Comparison of ENCODE assay signal across 18 cellular contexts in the genomic region with DNA sequence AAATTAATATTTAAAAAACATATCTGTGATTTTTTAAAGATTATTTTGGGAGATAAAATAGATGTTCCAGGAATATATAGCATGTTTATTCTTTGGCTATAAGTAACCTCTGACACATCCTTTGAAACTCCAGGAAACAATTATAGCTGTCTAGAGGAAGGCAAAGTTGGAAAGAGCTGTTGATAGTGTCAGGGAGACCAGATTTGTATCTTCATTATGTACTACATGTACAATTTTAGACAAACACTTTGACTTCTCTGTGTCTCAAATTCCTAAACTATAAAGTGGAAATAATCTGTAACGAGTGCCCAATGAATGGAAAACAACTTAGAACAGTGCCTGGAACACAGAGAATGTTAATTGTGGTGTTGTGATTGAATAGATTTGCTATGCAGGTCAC. TPM values are rescaled to one million over a fixed set of nuclear protein-coding genes. Genes with fewer than 3 reads are reported as not detected.
DNase-seq lines count a peak whose midpoint lies in the region; ATAC-seq and TF ChIP-seq lines count a peak whose summit lies in the region.
"Had no signal": no experiment of that assay in that cellular context is flagged by ENCODE, and none has a peak within 500 bp of the region (broad histone marks: within the 10 kb centered on the region; RNA-seq: fewer than 3 reads in every experiment).

No MANE protein-coding gene starts in this region.

- no peak overlapping the region for H2AK5ac ChIP-seq in trophoblast cell (ENCODE audit: low read length)

- no peak overlapping the region for H3K23ac ChIP-seq in trophoblast cell (ENCODE audit: low read length)

- H3K27ac Mint-ChIP-seq in HFFc6 (peak overlapping the region; percentile 53), T-cell (no peak overlapping the region)
- no peak overlapping the region for H3K27ac Mint-ChIP-seq in CD8-positive, alpha-beta T cell
- H3K27ac Mint-ChIP-seq: CD14-positive monocyte; CD4-positive, alpha-beta memory T cell; IgD-negative memory B cell had no signal

- CTCF ChIA-PET in CD8-positive, alpha-beta T cell (lab: Charles Lee), result no interaction called here
- CTCF ChIA-PET in T-cell (lab: Charles Lee), result no interaction called here

- peaks cover 21% of the 10 kb centered on the region for H3K4me1 ChIP-seq in SJCRH30
- peaks cover 0 to 8% of the 10 kb centered on the region in 2 experiments for H3K4me1 ChIP-seq in trophoblast cell (ENCODE audit: control insufficient read depth in 1 of 2, insufficient read depth in 2 of 2, low read length in 2 of 2)
- no peaks in the 10 kb centered on the region for H3K4me1 ChIP-seq in CD8-positive, alpha-beta T cell (ENCODE audit: insufficient read depth, low read length)
- H3K4me1 ChIP-seq: BLaER1 had no signal

- peaks cover 6% of the 10 kb centered on the region; the same call in 1 of the 2 replicates for H3K36me3 Mint-ChIP-seq in HFFc6 (ENCODE audit: low read depth)
- no peaks in the 10 kb centered on the region for H3K36me3 Mint-ChIP-seq in CD8-positive, alpha-beta T cell
- no peaks in the 10 kb centered on the region for H3K36me3 Mint-ChIP-seq in T-cell
- H3K36me3 Mint-ChIP-seq: CD14-positive monocyte; CD4-positive, alpha-beta memory T cell; IgD-negative memory B cell had no signal

- no peaks in the 10 kb centered on the region for H3K9me3 Mint-ChIP-seq in HFFc6
- no peaks in the 10 kb centered on the region for H3K9me3 Mint-ChIP-seq in CD8-positive, alpha-beta T cell
- peaks cover 0 to 4% (median 2%) of the 10 kb centered on the region in 3 donors for H3K9me3 Mint-ChIP-seq in T-cell

- intact Hi-C loops in CD8-positive, alpha-beta T cell (cut with DNase I, micrococcal nuclease), result no loop called here

- POLR2A ChIA-PET in CD8-positive, alpha-beta T cell (lab: Charles Lee), result no interaction called here
- POLR2A ChIA-PET in T-cell (lab: Charles Lee), result no interaction called here

- no peak for TF ChIP-seq CTCF in HFFc6 (IDR thresholded peaks at IDR 0.05)
- no peak for TF ChIP-seq CTCF in CD8-positive, alpha-beta T cell (IDR thresholded peaks at IDR 0.05)

- peaks cover 25% of the 10 kb centered on the region for H3K79me1 ChIP-seq in trophoblast cell (ENCODE audit: low read length)

- H3K36me3 ChIP-seq in SJCRH30 (no peaks in the 10 kb centered on the region), trophoblast cell (ENCODE audit: control insufficient read depth in 1 of 2, insufficient read depth in 2 of 2, low read length in 2 of 2) (no peaks in the 10 kb centered on the region)
- no peaks in the 10 kb centered on the region for H3K36me3 ChIP-seq in CD8-positive, alpha-beta T cell (ENCODE audit: insufficient read depth, low read length)
- H3K36me3 ChIP-seq: BLaER1 had no signal

- H2BK5ac ChIP-seq in trophoblast cell (ENCODE audit: low read depth, low read length, poor library complexity), result no peak overlapping the region

- 0 out of 2 replicates have a peak, but pooled peaks cover 2% of the 10 kb centered on the region for H3K9me3 ChIP-seq in SJCRH30 (replicated peaks)
- no peaks in the 10 kb centered on the region for H3K9me3 ChIP-seq in trophoblast cell (ENCODE audit: insufficient read depth, low read depth, low read length)
- no peaks in the 10 kb centered on the region for H3K9me3 ChIP-seq in CD8-positive, alpha-beta T cell (ENCODE audit: low read length)
- H3K9me3 ChIP-seq: BLaER1 had no signal

- H3K18ac ChIP-seq in trophoblast cell (ENCODE audit: low read length), result no peak overlapping the region

- H3K4me3 ChIP-seq in SJCRH30, result no peak overlapping the region
- no peak overlapping the region for H3K4me3 ChIP-seq in trophoblast cell (ENCODE audit: low read depth, low read length)
- H3K4me3 ChIP-seq in CD8-positive, alpha-beta T cell (ENCODE audit: low read depth, low read length), result no peak overlapping the region
- H3K4me3 ChIP-seq: BLaER1 had no signal

- no peak overlapping the region for H3K9ac ChIP-seq in trophoblast cell (ENCODE audit: low read length)
- H3K9ac ChIP-seq: BLaER1 had no signal

- H3K27ac ChIP-seq in SJCRH30 (peak overlapping the region; percentile 77), trophoblast cell (ENCODE audit: low read depth, low read length) (no peak overlapping the region)
- no peak overlapping the region for H3K27ac ChIP-seq in CD8-positive, alpha-beta T cell (ENCODE audit: low read depth, low read length)
- H3K27ac ChIP-seq: BLaER1 had no signal

- no peak overlapping the region for H2BK120ac ChIP-seq in trophoblast cell (ENCODE audit: insufficient read depth, low read length, poor library complexity)

- H3K4ac ChIP-seq in trophoblast cell (ENCODE audit: low read depth, low read length), result no peak overlapping the region

- no CpG with 5 or more reads among the region's 1 CpG for WGBS in trophoblast cell (ENCODE audit: extremely low coverage, insufficient coverage, insufficient read length)

- no peak overlapping the region for H4K8ac ChIP-seq in trophoblast cell (ENCODE audit: low read depth, low read length)

- H3K4me3 Mint-ChIP-seq in HFFc6, result no peak overlapping the region
- no peak overlapping the region for H3K4me3 Mint-ChIP-seq in CD8-positive, alpha-beta T cell
- no peak overlapping the region for H3K4me3 Mint-ChIP-seq in T-cell
- H3K4me3 Mint-ChIP-seq: CD14-positive monocyte; CD4-positive, alpha-beta memory T cell; IgD-negative memory B cell had no signal

- H3K14ac ChIP-seq in trophoblast cell (ENCODE audit: low read length), result no peak overlapping the region

- ATAC-seq in CD8-positive, alpha-beta T cell, result no peak
- no peak for ATAC-seq in T-cell (replicated peaks in 1 of 4)
- ATAC-seq: HCT116 had no signal

- H3K4me1 Mint-ChIP-seq in HFFc6 (ENCODE audit: low read depth), result peaks cover 60% of the 10 kb centered on the region
- no peaks in the 10 kb centered on the region for H3K4me1 Mint-ChIP-seq in CD8-positive, alpha-beta T cell (ENCODE audit: low read depth)
- no peaks in the 10 kb centered on the region for H3K4me1 Mint-ChIP-seq in T-cell
- H3K4me1 Mint-ChIP-seq: CD14-positive monocyte; CD4-positive, alpha-beta memory T cell; IgD-negative memory B cell had no signal

- no peaks in the 10 kb centered on the region for H3K79me2 ChIP-seq in trophoblast cell (ENCODE audit: control insufficient read depth, insufficient read depth, low read length, poor library complexity)

- no peak overlapping the region for H3K4me2 ChIP-seq in trophoblast cell (ENCODE audit: low read length)
- H3K4me2 ChIP-seq: BLaER1 had no signal

- no peaks in the 10 kb centered on the region for H3K27me3 Mint-ChIP-seq in HFFc6 (ENCODE audit: insufficient read depth)
- H3K27me3 Mint-ChIP-seq in CD8-positive, alpha-beta T cell (ENCODE audit: low read depth), result peaks cover 2% of the 10 kb centered on the region
- H3K27me3 Mint-ChIP-seq in T-cell, result peaks cover 6 to 12% of the 10 kb centered on the region in 2 donors
- H3K27me3 Mint-ChIP-seq: IgD-negative memory B cell had no signal

- DNase-seq in HFFc6, result peak; percentile 25
- peak in 1 of 2 experiments; percentile 3 for DNase-seq in SJCRH30
- DNase-seq in kidney tubule cell (ENCODE audit: low spot score), result peak; percentile 24
- peak; percentile 20 to 75 for DNase-seq in trophoblast cell
- no peak for DNase-seq in CD8-positive, alpha-beta T cell
- no peak for DNase-seq in T-cell
- DNase-seq in epidermal melanocyte (ENCODE audit: insufficient read length, low spot score), result no peak
- DNase-seq: AML-193; CD4-positive, alpha-beta memory T cell; DMS 273 treated with DMSO at 0.1 percent for 48 hours; DND-41; GOT3; H7; KBM-7 had no signal

- H2BK12ac ChIP-seq in trophoblast cell (ENCODE audit: low read length), result no peak overlapping the region

- H4K91ac ChIP-seq in trophoblast cell (ENCODE audit: low read depth, low read length), result no peak overlapping the region

- H3K27me3 ChIP-seq in SJCRH30 (no peaks in the 10 kb centered on the region), trophoblast cell (ENCODE audit: insufficient read depth, low read length) (no peaks in the 10 kb centered on the region)
- H3K27me3 ChIP-seq in CD8-positive, alpha-beta T cell (ENCODE audit: insufficient read depth, low read length), result no peaks in the 10 kb centered on the region
- H3K27me3 ChIP-seq: BLaER1 had no signal

- no peak overlapping the region for H2AFZ ChIP-seq in trophoblast cell (ENCODE audit: insufficient read depth, low read length, poor library complexity)

- H4K12ac ChIP-seq in trophoblast cell (ENCODE audit: low read depth, low read length), result no peak overlapping the region

RNA-seq across cellular contexts. Expression of gene ADGRG6, which starts 25.6 kb away (rescaled TPM):
- 10 to 100 TPM; 27.4 to 73.2 (median 29.7) TPM for total RNA-seq in HFFc6 (2021; fragmentation: NEBNext Ultra II Directional; extraction: Animal tissue kit (Norgen Biotek cat#: 25700))
- total RNA-seq in SJCRH30 (2014; rRNA removed; shearing (Covaris generic)), result 2.8 and 3.0 TPM in 2 replicates
- polyA plus RNA-seq in trophoblast cell (2013), result 39.0 and 41.3 TPM in 2 replicates
- total RNA-seq in CD8-positive, alpha-beta T cell, result under 1 TPM; 0.54 to 0.61 TPM
- under 1 TPM; 0.51 to 0.89 (median 0.61) TPM for total RNA-seq in T-cell
- polyA plus RNA-seq: CD4-positive, alpha-beta memory T cell; IgD-negative memory B cell had no signal

Comparison
In these comparisons a context has a peak if more than half of its experiments do, and no peak if none do; other contexts are left out.
1. DNase-seq: peak in HFFc6 (single experiment), kidney tubule cell (single experiment) and trophoblast cell (2 of 2); none in CD8-positive, alpha-beta T cell (0 of 7), T-cell (0 of 34) and epidermal melanocyte (single experiment).